ENCODE assay signal across 9 cellular contexts in the genomic region with DNA sequence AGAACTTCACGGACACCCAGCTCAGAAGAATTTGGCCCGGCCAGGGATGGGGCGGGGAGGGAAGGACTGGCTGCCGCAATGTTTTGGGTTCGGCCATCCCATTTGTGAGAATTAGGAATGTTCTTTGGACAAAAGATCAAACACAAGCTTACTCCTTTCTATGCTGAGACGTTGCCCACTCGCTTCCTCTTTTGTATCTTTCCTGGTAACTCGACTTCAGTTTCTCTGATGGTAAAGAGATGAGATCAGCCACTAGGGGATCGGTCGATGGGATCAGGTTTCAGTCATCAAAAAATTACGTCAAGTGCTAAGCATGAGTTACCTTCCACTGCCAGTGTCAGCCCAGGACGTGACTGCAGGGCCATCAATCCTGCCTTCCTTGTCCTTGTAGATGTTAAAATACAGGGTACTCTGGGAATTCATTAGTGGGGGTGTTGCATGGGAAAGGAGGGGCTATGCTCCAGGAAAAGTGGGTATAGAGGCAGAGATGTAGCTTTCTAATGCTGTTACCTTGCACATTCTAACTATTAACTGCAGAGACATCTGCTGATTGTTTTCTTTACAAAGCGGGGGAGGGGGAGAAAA.
DNase-seq lines count a peak whose midpoint lies in the region; ATAC-seq and TF ChIP-seq lines count a peak whose summit lies in the region.
"Had no signal": no experiment of that assay in that cellular context is flagged by ENCODE, and none has a peak within 500 bp of the region (broad histone marks: within the 10 kb centered on the region; RNA-seq: fewer than 3 reads in every experiment).

No MANE protein-coding gene starts in this region.

- TF ChIP-seq CTCF in RWPE2 (IDR thresholded peaks at IDR 0.05; ENCODE audit: poor library complexity, severe bottlenecking), result peak; percentile 69

- H3K4me3 ChIP-seq in RWPE2 (ENCODE audit: severe bottlenecking) (no peak overlapping the region), skin epidermis (peak overlapping the region in 1 of 7 experiments; percentile 15)
- H3K4me3 ChIP-seq: upper lobe of left lung had no signal

- H3K4me1 ChIP-seq in RWPE2 (ENCODE audit: insufficient read depth, poor library complexity, severe bottlenecking), result peaks cover 11% of the 10 kb centered on the region
- H3K4me1 ChIP-seq: upper lobe of left lung had no signal

- no peaks in the 10 kb centered on the region for H3K27me3 ChIP-seq in RWPE2 (ENCODE audit: insufficient read depth, poor library complexity, severe bottlenecking)
- H3K27me3 ChIP-seq: upper lobe of left lung had no signal

- H3K27ac ChIP-seq in RWPE2 (ENCODE audit: poor library complexity, severe bottlenecking) (no peak overlapping the region), skin epidermis (peak overlapping the region in 13 of 21 experiments; percentile 8 to 75 (median 46))
- H3K27ac ChIP-seq: upper lobe of left lung had no signal

- no peaks in the 10 kb centered on the region for H3K36me3 ChIP-seq in RWPE2 (ENCODE audit: low read depth)
- H3K36me3 ChIP-seq: upper lobe of left lung had no signal

- DNase-seq in AG08395 (ENCODE audit: low spot score) (peak; percentile 70), HS-5 (ENCODE audit: low read depth) (peak; percentile 60), RWPE2 (ENCODE audit: low spot score) (no peak), Right ventricle myocardium superior (peak; percentile 43), pons (ENCODE audit: low spot score) (no peak)
- no peak for DNase-seq in stimulated activated CD4-positive, alpha-beta T cell treated with anti-CD3 and anti-CD28 coated beads, Interleukin-12 subunit alpha, Interleukin-12 subunit beta, amount 100 ng/mL, for 4 hours
- DNase-seq: upper lobe of left lung had no signal

- no peaks in the 10 kb centered on the region for H3K9me3 ChIP-seq in RWPE2 (ENCODE audit: severe bottlenecking)
- H3K9me3 ChIP-seq: upper lobe of left lung had no signal

- peak; percentile 96 for ATAC-seq in RWPE2 (ENCODE audit: low read depth)
- peak; percentile 57 for ATAC-seq in Right ventricle myocardium superior (ENCODE audit: poor library complexity)
- ATAC-seq in HG02610 (IDR thresholded peaks at IDR 0.05; ENCODE audit: unreplicated experiment), result no peak

- intact Hi-C loops in Right ventricle myocardium superior (cut with DNase I), result no loop called here

Comparison
In these comparisons a context has a peak if more than half of its experiments do, and no peak if none do; other contexts are left out.
1. DNase-seq: peak in AG08395 (single experiment), HS-5 (single experiment) and Right ventricle myocardium superior (single experiment); none in RWPE2 (single experiment), pons (single experiment) and stimulated activated CD4-positive, alpha-beta T cell treated with anti-CD3 and anti-CD28 coated beads, Interleukin-12 subunit alpha, Interleukin-12 subunit beta, amount 100 ng/mL, for 4 hours (single experiment).